Comparison of ENCODE assay signal across 1 cellular context in the genomic region with DNA sequence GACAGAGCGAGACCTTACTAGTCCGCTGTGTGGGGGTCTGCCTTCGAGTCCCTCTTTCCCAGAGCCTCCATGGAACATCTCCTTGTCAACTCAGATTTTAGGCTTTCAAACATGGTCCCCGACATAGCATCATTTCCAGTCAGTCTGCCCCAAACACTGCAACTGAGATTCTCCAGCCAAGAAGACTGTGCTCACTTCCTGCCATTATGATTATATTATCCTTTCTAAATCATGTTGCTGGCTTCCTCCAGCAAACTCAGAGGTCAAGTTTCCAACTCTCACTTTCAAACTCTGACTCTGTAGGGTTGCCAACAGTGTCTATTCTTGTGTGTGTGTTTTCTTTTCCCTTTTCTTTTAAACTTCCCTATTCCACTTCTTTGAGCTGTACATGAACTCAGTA.
TF ChIP-seq lines count a peak whose summit lies in the region.

No MANE protein-coding gene starts in this region.

TF ChIP-seq in WTC11, 78 proteins besides CTCF, POLR2A, EP300 and RAD21 (continued from another document):
- TF ChIP-seq, protein P1, sequence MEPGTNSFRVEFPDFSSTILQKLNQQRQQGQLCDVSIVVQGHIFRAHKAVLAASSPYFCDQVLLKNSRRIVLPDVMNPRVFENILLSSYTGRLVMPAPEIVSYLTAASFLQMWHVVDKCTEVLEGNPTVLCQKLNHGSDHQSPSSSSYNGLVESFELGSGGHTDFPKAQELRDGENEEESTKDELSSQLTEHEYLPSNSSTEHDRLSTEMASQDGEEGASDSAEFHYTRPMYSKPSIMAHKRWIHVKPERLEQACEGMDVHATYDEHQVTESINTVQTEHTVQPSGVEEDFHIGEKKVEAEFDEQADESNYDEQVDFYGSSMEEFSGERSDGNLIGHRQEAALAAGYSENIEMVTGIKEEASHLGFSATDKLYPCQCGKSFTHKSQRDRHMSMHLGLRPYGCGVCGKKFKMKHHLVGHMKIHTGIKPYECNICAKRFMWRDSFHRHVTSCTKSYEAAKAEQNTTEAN (CRISPR knock-in tag; IDR thresholded peaks at IDR 0.05): no peak
- TF ChIP-seq GRHL2 (CRISPR knock-in tag; IDR thresholded peaks at IDR 0.05; ENCODE audit: insufficient replicate concordance, severe bottlenecking): no peak
- no peak for TF ChIP-seq OVOL2 (CRISPR knock-in tag; IDR thresholded peaks at IDR 0.05; ENCODE audit: borderline replicate concordance)
- no peak for TF ChIP-seq RORB (CRISPR knock-in tag; IDR thresholded peaks at IDR 0.05)
- TF ChIP-seq MXD4 (CRISPR knock-in tag; IDR thresholded peaks at IDR 0.05; ENCODE audit: borderline replicate concordance): no peak
- TF ChIP-seq ZNF232 (CRISPR knock-in tag; IDR thresholded peaks at IDR 0.05): no peak
- TF ChIP-seq, protein P2, sequence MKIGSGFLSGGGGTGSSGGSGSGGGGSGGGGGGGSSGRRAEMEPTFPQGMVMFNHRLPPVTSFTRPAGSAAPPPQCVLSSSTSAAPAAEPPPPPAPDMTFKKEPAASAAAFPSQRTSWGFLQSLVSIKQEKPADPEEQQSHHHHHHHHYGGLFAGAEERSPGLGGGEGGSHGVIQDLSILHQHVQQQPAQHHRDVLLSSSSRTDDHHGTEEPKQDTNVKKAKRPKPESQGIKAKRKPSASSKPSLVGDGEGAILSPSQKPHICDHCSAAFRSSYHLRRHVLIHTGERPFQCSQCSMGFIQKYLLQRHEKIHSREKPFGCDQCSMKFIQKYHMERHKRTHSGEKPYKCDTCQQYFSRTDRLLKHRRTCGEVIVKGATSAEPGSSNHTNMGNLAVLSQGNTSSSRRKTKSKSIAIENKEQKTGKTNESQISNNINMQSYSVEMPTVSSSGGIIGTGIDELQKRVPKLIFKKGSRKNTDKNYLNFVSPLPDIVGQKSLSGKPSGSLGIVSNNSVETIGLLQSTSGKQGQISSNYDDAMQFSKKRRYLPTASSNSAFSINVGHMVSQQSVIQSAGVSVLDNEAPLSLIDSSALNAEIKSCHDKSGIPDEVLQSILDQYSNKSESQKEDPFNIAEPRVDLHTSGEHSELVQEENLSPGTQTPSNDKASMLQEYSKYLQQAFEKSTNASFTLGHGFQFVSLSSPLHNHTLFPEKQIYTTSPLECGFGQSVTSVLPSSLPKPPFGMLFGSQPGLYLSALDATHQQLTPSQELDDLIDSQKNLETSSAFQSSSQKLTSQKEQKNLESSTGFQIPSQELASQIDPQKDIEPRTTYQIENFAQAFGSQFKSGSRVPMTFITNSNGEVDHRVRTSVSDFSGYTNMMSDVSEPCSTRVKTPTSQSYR (CRISPR knock-in tag; IDR thresholded peaks at IDR 0.05): no peak
- no peak for TF ChIP-seq CREM (CRISPR knock-in tag; IDR thresholded peaks at IDR 0.05)
